26 cellular contexts compared by ENCODE assay signal in the genomic region with DNA sequence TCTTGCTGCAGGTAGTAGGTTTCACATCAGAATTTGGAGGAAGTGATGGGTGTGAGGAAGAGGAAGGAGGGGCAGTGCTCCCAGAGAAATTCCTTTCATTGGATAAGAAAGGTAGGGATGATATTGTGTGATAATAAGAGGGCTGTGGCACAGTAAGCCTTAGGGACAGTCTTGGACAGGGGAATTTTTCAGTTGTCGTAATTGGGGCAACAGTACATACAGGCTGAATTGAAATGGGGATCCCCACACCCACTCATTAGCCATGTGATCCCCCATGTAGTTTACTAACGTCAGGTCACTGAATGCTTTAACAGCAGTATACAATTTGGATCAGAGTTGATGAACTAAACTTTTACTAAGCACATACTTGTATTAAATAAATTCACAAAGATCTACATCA.
DNase-seq lines count a peak whose midpoint lies in the region; ATAC-seq, FAIRE-seq and TF ChIP-seq lines count a peak whose summit lies in the region.
"Had no signal": no experiment of that assay in that cellular context is flagged by ENCODE, and none has a peak within 500 bp of the region (broad histone marks: within the 10 kb centered on the region; RNA-seq: fewer than 3 reads in every experiment).

No MANE protein-coding gene starts in this region.

- H3K36me3 ChIP-seq in endothelial cell of umbilical vein (ENCODE audit: control insufficient read depth in 2 of 2, extremely low read depth in 1 of 2, insufficient read depth in 2 of 2, low read length in 2 of 2): no peaks in the 10 kb centered on the region
- H3K36me3 ChIP-seq in kidney (ENCODE audit: control insufficient read depth in 1 of 2, insufficient read depth in 2 of 2, low read length in 2 of 2): no peaks in the 10 kb centered on the region
- H3K36me3 ChIP-seq: SJSA1 had no signal

- H3K9me1 ChIP-seq in endothelial cell of umbilical vein (replicated peaks; ENCODE audit: control insufficient read depth, extremely low read depth, insufficient read depth, low read length): no peaks in the 10 kb centered on the region

- no peak overlapping the region for H2AFZ ChIP-seq in endothelial cell of umbilical vein (ENCODE audit: low read depth, low read length)
- H2AFZ ChIP-seq: GM23338, PC-9 had no signal

- TF ChIP-seq CTCF in endothelial cell of umbilical vein (IDR thresholded peaks at IDR 0.05; ENCODE audit: extremely low read depth in 1 of 2, insufficient read depth in 1 of 2, low read depth in 1 of 2, low read length in 2 of 2) (no peak), kidney (IDR thresholded peaks at IDR 0.05; ENCODE audit: borderline replicate concordance, extremely low read depth, insufficient read depth) (no peak)

- no peak for DNase-seq in endothelial cell of umbilical vein (ENCODE audit: low read depth, low spot score)
- no peak for DNase-seq in stimulated activated naive B cell treated with anti-CD40 and anti-IgM and Interleukin-4, amounts not matched to agents 10 μg/mL and 1 μg/mL and 100 μg/mL, for 72 hours
- DNase-seq in activated CD4-positive, alpha-beta T cell treated with anti-CD3 and anti-CD28 coated beads, Interleukin-2, amount 50 U/mL, for 4 hours: no peak
- no peak for DNase-seq in NCI-H2171 treated with DMSO at 0.1 percent for 48 hours (lab: John Stamatoyannopoulos, UW)
- DNase-seq in kidney: no peak
- DNase-seq: Caco-2; CD8-positive, alpha-beta T cell; DMS79; EL; GDM1; H9; Karpas-422; NCI-H1105 treated with DMSO at 0.1 percent for 48 hours; NCI-H2029; NCI-H446 treated with DMSO at 0.1 percent for 48 hours; NCI-H526 treated with DMSO at 0.1 percent for 48 hours; PC-9; Right ventricle myocardium superior; T-cell had no signal

- no peaks in the 10 kb centered on the region for H3K79me2 ChIP-seq in endothelial cell of umbilical vein (ENCODE audit: control insufficient read depth, insufficient read depth, low read length)

- intact Hi-C loops in endothelial cell of umbilical vein (cut with micrococcal nuclease): no loop called here
- intact Hi-C loops in kidney (cut with DNase I): no loop called here

- H3K9me3 ChIP-seq in endothelial cell of umbilical vein (replicated peaks; ENCODE audit: control insufficient read depth, insufficient read depth, low read length) (no peaks in the 10 kb centered on the region), kidney (ENCODE audit: control insufficient read depth in 1 of 2, low read length in 2 of 2) (no peaks in the 10 kb centered on the region)
- H3K9me3 ChIP-seq: Caco-2, SJSA1 had no signal

- no peaks in the 10 kb centered on the region for H4K20me1 ChIP-seq in endothelial cell of umbilical vein (replicated peaks; ENCODE audit: control insufficient read depth, extremely low read depth, insufficient read depth, low read length)

- BruUV-seq in endothelial cell of umbilical vein (replicated peaks; lab: Mats Ljungman, UMichigan): no TSS peak

- no peak overlapping the region for H3K9ac ChIP-seq in endothelial cell of umbilical vein (replicated peaks; ENCODE audit: extremely low read depth, insufficient read depth, low read length)
- H3K9ac ChIP-seq in kidney (ENCODE audit: low read length in 2 of 2): no peak overlapping the region

- H3K4me3 ChIP-seq in endothelial cell of umbilical vein (replicated peaks in 1 of 3; ENCODE audit: insufficient read depth in 1 of 3, low read depth in 1 of 3, low read length in 3 of 3) (no peak overlapping the region), kidney (ENCODE audit: low read length in 2 of 2) (no peak overlapping the region)
- H3K4me3 ChIP-seq: GM23338, PC-9, SJSA1 had no signal

- H3K4me1 ChIP-seq in endothelial cell of umbilical vein (ENCODE audit: control insufficient read depth, extremely low read depth, insufficient read depth, low read length) (no peaks in the 10 kb centered on the region), kidney (ENCODE audit: control insufficient read depth in 1 of 2, insufficient read depth in 1 of 2, low read depth in 1 of 2, low read length in 2 of 2) (peaks cover 10 to 11% of the 10 kb centered on the region in 2 donors)
- H3K4me1 ChIP-seq: Caco-2 had no signal

- H3K27me3 Mint-ChIP-seq in stimulated activated naive B cell treated with anti-CD40 and anti-IgM and Interleukin-4, amounts not matched to agents 10 μg/mL and 1 μg/mL and 100 μg/mL, for 72 hours: no peaks in the 10 kb centered on the region
- H3K27me3 Mint-ChIP-seq: T-cell had no signal

- H3K36me3 Mint-ChIP-seq in stimulated activated naive B cell treated with anti-CD40 and anti-IgM and Interleukin-4, amounts not matched to agents 10 μg/mL and 1 μg/mL and 100 μg/mL, for 72 hours: peaks cover 0 to 4% of the 10 kb centered on the region in 2 donors
- H3K36me3 Mint-ChIP-seq: CD8-positive, alpha-beta T cell had no signal

- dilution Hi-C loops in endothelial cell of umbilical vein (cut with MboI; ENCODE audit: extremely low pct_ligation_motif_present, low sequenced_read_pairs): no loop called here

- FAIRE-seq in endothelial cell of umbilical vein (lab: Jason Lieb, UNC) (peak; percentile 40), kidney (lab: Jason Lieb, UNC) (no peak)
- FAIRE-seq: GM12892, HepG2 had no signal

- H3K27ac Mint-ChIP-seq in stimulated activated naive B cell treated with anti-CD40 and anti-IgM and Interleukin-4, amounts not matched to agents 10 μg/mL and 1 μg/mL and 100 μg/mL, for 72 hours: no peak overlapping the region
- H3K27ac Mint-ChIP-seq: CD8-positive, alpha-beta T cell; GM23338; H9; T-cell had no signal

- no peak overlapping the region for H3K27ac ChIP-seq in endothelial cell of umbilical vein (ENCODE audit: insufficient read depth, low read depth, low read length)
- no peak overlapping the region for H3K27ac ChIP-seq in kidney (ENCODE audit: low read depth in 2 of 2, low read length in 2 of 2)
- H3K27ac ChIP-seq: C4-2B, PC-9, SJSA1 had no signal

- H3K4me3 Mint-ChIP-seq in stimulated activated naive B cell treated with anti-CD40 and anti-IgM and Interleukin-4, amounts not matched to agents 10 μg/mL and 1 μg/mL and 100 μg/mL, for 72 hours: no peak overlapping the region
- H3K4me3 Mint-ChIP-seq: CD8-positive, alpha-beta T cell; GM23338; H9; T-cell had no signal

- CTCF ChIA-PET in endothelial cell of umbilical vein (lab: Charles Lee): interaction anchor here (1.0 kb wide), 1 partner anchor 12 kb away, joined by 3 read pairs; no protein-coding TSS in a partner anchor

- H3K27me3 ChIP-seq in endothelial cell of umbilical vein (ENCODE audit: control insufficient read depth in 2 of 2, insufficient read depth in 2 of 2, low read length in 2 of 2): no peaks in the 10 kb centered on the region
- H3K27me3 ChIP-seq: SJSA1 had no signal

- ATAC-seq in GM19463 (IDR thresholded peaks at IDR 0.05; ENCODE audit: unreplicated experiment) (peak; percentile 60), HG02852 (IDR thresholded peaks at IDR 0.05; ENCODE audit: unreplicated experiment) (peak; percentile 76)
- peak; percentile 45 to 83 for ATAC-seq in stimulated activated naive B cell treated with anti-CD40 and anti-IgM and Interleukin-4, amounts not matched to agents 10 μg/mL and 1 μg/mL and 100 μg/mL, for 72 hours (replicated peaks)
- ATAC-seq: CD8-positive, alpha-beta T cell; GM23338; HepG2; T-cell had no signal

- TF ChIP-seq POLR2A in endothelial cell of umbilical vein (IDR thresholded peaks at IDR 0.05; ENCODE audit: low read depth, low read length): no peak

- POLR2A ChIA-PET in endothelial cell of umbilical vein (lab: Charles Lee): no interaction called here

- peaks cover 24 to 55% of the 10 kb centered on the region in 2 donors for H3K4me1 Mint-ChIP-seq in stimulated activated naive B cell treated with anti-CD40 and anti-IgM and Interleukin-4, amounts not matched to agents 10 μg/mL and 1 μg/mL and 100 μg/mL, for 72 hours

- no peaks in the 10 kb centered on the region for H3K9me3 Mint-ChIP-seq in stimulated activated naive B cell treated with anti-CD40 and anti-IgM and Interleukin-4, amounts not matched to agents 10 μg/mL and 1 μg/mL and 100 μg/mL, for 72 hours
- H3K9me3 Mint-ChIP-seq: CD8-positive, alpha-beta T cell; GM23338; H9; T-cell had no signal

- H3K4me2 ChIP-seq in endothelial cell of umbilical vein (ENCODE audit: insufficient read depth, low read length): no peak overlapping the region
- H3K4me2 ChIP-seq: GM23338, PC-9 had no signal

TF ChIP-seq in endothelial cell of umbilical vein, 7 proteins besides CTCF, POLR2A, EP300 and RAD21:
- no peak for TF ChIP-seq FOS (IDR thresholded peaks at IDR 0.05; ENCODE audit: borderline replicate concordance, insufficient read depth, low read length)
- TF ChIP-seq POLR2AphosphoS5 (IDR thresholded peaks at IDR 0.05; ENCODE audit: insufficient read depth, low read depth, low read length): no peak
- no peak for TF ChIP-seq EZH2 (IDR thresholded peaks at IDR 0.05; ENCODE audit: borderline replicate concordance, low read depth, low read length, severe bottlenecking)
- no peak for TF ChIP-seq GATA2 (IDR thresholded peaks at IDR 0.05; ENCODE audit: insufficient read depth, insufficient read length, low read depth, low read length)
- TF ChIP-seq, protein P1, sequence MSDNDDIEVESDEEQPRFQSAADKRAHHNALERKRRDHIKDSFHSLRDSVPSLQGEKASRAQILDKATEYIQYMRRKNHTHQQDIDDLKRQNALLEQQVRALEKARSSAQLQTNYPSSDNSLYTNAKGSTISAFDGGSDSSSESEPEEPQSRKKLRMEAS (IDR thresholded peaks at IDR 0.05; ENCODE audit: insufficient read depth, insufficient read length): no peak
- no peak for TF ChIP-seq MYC (IDR thresholded peaks at IDR 0.05; ENCODE audit: low read depth, low read length)
- TF ChIP-seq JUN (IDR thresholded peaks at IDR 0.05; ENCODE audit: borderline replicate concordance, insufficient read depth, insufficient read length, low read depth): no peak
